Comparison of ENCODE assay signal across 8 cellular contexts in the genomic region with DNA sequence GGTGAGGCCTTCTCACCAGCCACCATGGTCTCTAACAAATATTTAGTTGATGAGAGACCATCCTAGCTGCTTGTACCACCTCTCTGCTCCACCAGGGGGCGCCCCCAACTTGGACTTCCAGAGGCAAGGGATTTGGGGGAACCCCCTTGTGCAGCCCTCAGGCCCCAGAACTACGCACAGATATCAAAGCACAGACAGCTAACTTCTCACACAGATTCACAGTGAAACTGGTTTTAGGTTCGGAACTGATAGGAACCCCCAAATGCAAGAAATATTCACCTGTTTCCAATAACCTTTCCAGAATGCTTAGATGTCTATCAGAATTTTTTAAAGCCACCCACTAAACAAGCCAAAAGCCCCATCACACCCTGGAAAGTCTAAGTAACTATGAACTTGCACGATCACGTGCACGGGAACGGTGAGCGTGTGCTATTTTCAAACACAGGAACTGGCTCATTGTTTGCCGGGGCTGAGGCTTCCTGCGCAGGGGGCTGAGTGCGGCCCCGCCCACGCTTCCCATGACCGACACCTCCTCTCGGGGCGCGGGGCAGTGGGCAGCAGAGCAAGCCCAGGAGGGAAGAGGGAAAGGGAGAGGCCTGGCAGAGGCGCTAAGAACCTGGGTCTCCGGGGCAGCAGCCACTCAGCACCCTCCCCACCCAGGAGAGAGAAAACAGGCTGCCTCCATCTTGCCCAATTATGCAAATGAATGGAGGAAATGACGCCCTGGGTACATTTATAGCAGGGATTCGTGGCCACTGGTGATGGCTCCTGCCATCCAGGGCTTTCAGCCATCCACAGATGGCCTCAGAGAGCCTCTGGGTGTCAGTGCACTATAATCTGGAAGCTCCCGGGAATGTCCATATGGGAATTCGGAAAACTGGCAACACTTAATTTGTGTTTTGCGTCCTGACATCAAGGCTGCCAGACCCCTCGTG.
DNase-seq lines count a peak whose midpoint lies in the region; ATAC-seq and TF ChIP-seq lines count a peak whose summit lies in the region.

No MANE protein-coding gene starts in this region.

- no peaks in the 10 kb centered on the region for H3K27me3 ChIP-seq in NT2/D1 (ENCODE audit: insufficient read depth, insufficient read length)

- H3K4me1 ChIP-seq in NT2/D1 (ENCODE audit: insufficient read depth, insufficient read length): peaks cover 4% of the 10 kb centered on the region

- H3K27ac Mint-ChIP-seq in natural killer cell: peak overlapping the region; percentile 100

- peaks cover 48 to 59% of the 10 kb centered on the region in 2 donors for H3K4me1 Mint-ChIP-seq in natural killer cell

- intact Hi-C loops in natural killer cell (cut with micrococcal nuclease): loop anchor here (1.0 to 2.0 kb wide), 3 partner anchors 51 to 103 kb away; no protein-coding TSS in a partner anchor

- H3K4me3 ChIP-seq in NT2/D1 (ENCODE audit: insufficient read length, low read depth): no peak overlapping the region

- H3K36me3 ChIP-seq in NT2/D1 (ENCODE audit: insufficient read depth, insufficient read length, low read length): peaks cover 43% of the 10 kb centered on the region

- H3K9me3 ChIP-seq in NT2/D1 (ENCODE audit: insufficient read depth, low read length): no peaks in the 10 kb centered on the region

- peak overlapping the region; percentile 94 for H3K4me3 Mint-ChIP-seq in natural killer cell

- TF ChIP-seq CTCF in natural killer cell (IDR thresholded peaks at IDR 0.05): peak; percentile 93

- peak; percentile 83 for DNase-seq in COR-L47 (lab: John Stamatoyannopoulos, UW)
- DNase-seq in NT2/D1 (ENCODE audit: low read depth, low spot score): peak; percentile 20
- DNase-seq in activated T-cell treated with anti-CD3 and anti-CD28 coated beads for 48 hours (ENCODE audit: low read depth): peak; percentile 91
- peak; percentile 95 for DNase-seq in natural killer cell
- DNase-seq in stimulated activated naive CD4-positive, alpha-beta T cell (lab: John Stamatoyannopoulos, UW): peak; percentile 89 to 94 (median 92)

- no peaks in the 10 kb centered on the region for H3K36me3 Mint-ChIP-seq in natural killer cell

- no peak overlapping the region for H3K9ac ChIP-seq in NT2/D1 (ENCODE audit: insufficient read length, low read depth)

- no peaks in the 10 kb centered on the region for H3K9me3 Mint-ChIP-seq in natural killer cell

- H3K27me3 Mint-ChIP-seq in natural killer cell (ENCODE audit: low read depth in 2 of 2): no peaks in the 10 kb centered on the region

- ATAC-seq in GM19455 (IDR thresholded peaks at IDR 0.05; ENCODE audit: unreplicated experiment) (peak; percentile 64), HG03571 (IDR thresholded peaks at IDR 0.05; ENCODE audit: unreplicated experiment) (peak; percentile 51), esophagus mucosa (peak; percentile 84), natural killer cell (peak; percentile 76 to 94 (median 82))

Comparison
In these comparisons a context has a peak if more than half of its experiments do, and no peak if none do; other contexts are left out.
1. DNase-seq: peak in every context shown above with its lines; median percentile 95 in natural killer cell; 92 in stimulated activated naive CD4-positive, alpha-beta T cell; 91 in activated T-cell treated with anti-CD3 and anti-CD28 coated beads for 48 hours; 83 in COR-L47; 20 in NT2/D1.